Comparison of ENCODE assay signal across 18 cellular contexts in genomic region chr19:18897108-18898029, GRCh38. TPM values are rescaled to one million over a fixed set of nuclear protein-coding genes. Genes with fewer than 3 reads are reported as not detected.
A peak's percentile ranks its signal among the peaks of the same experiment; 100 is the strongest.
DNase-seq lines count a peak whose midpoint lies in the region; ATAC-seq and TF ChIP-seq lines count a peak whose summit lies in the region.
"Had no signal": no experiment of that assay in that cellular context is flagged by ENCODE, and none has a peak within 500 bp of the region (broad histone marks: within the 10 kb centered on the region; RNA-seq: fewer than 3 reads in every experiment).

No MANE protein-coding gene starts in this region.

- TF ChIP-seq RAD21 in IMR-90 (IDR thresholded peaks at IDR 0.05; ENCODE audit: low read length) = no peak

- H3K79me1 ChIP-seq in IMR-90 (ENCODE audit: low read depth in 1 of 2, low read length in 2 of 2) = peaks cover 0 to 3% of the 10 kb centered on the region in 2 experiments; a peak in 1 of 4 replicates

- no peak overlapping the region for H2AK5ac ChIP-seq in IMR-90 (ENCODE audit: low read depth, low read length)

- H3K4me3 Mint-ChIP-seq in CD8-positive, alpha-beta memory T cell = peak overlapping the region; percentile 4 to 86 (median 64)
- H3K4me3 Mint-ChIP-seq in glutamatergic neuron (ENCODE audit: unreplicated experiment) (peak overlapping the region; percentile 69), osteocyte (ENCODE audit: unreplicated experiment) (peak overlapping the region; percentile 60)

- no peak overlapping the region for H2BK5ac ChIP-seq in IMR-90 (ENCODE audit: low read depth, low read length, poor library complexity, severe bottlenecking)

- no peak overlapping the region for H4K91ac ChIP-seq in IMR-90 (ENCODE audit: insufficient read depth, low read depth, low read length)

- H2AK9ac ChIP-seq in IMR-90 (replicated peaks; ENCODE audit: low read depth, low read length, poor library complexity) = peak overlapping the region; percentile 58

- H3K4me1 Mint-ChIP-seq in CD8-positive, alpha-beta memory T cell = peaks cover 7 to 15% (median 15%) of the 10 kb centered on the region in 3 donors
- H3K4me1 Mint-ChIP-seq in glutamatergic neuron (ENCODE audit: low read depth, unreplicated experiment) (peaks cover 3% of the 10 kb centered on the region), osteocyte (ENCODE audit: unreplicated experiment) (peaks cover 3% of the 10 kb centered on the region)

- H3K27me3 ChIP-seq in CD8-positive, alpha-beta memory T cell (ENCODE audit: insufficient read depth, low read length, poor library complexity, severe bottlenecking) = peaks cover 8% of the 10 kb centered on the region
- peaks cover 7% of the 10 kb centered on the region; the same call in 1 of the 2 replicates for H3K27me3 ChIP-seq in IMR-90 (ENCODE audit: control insufficient read depth, insufficient read depth, low read length)

- H3K36me3 Mint-ChIP-seq in CD8-positive, alpha-beta memory T cell = peaks cover 0 to 30% (median 1%) of the 10 kb centered on the region in 3 donors
- H3K36me3 Mint-ChIP-seq in glutamatergic neuron (ENCODE audit: unreplicated experiment) = no peaks in the 10 kb centered on the region
- H3K36me3 Mint-ChIP-seq in osteocyte (ENCODE audit: unreplicated experiment) = peaks cover 1% of the 10 kb centered on the region

- TF ChIP-seq CTCF in IMR-90 (conservative IDR thresholded peaks at IDR 0.05; ENCODE audit: low read depth, low read length) (no peak), glutamatergic neuron (IDR thresholded peaks at IDR 0.05; ENCODE audit: partially characterized antibody, unreplicated experiment) (no peak), osteocyte (IDR thresholded peaks at IDR 0.05) (no peak)

- H4K5ac ChIP-seq in IMR-90 (ENCODE audit: low read depth, low read length) = no peak overlapping the region

- H2BK15ac ChIP-seq in IMR-90 (ENCODE audit: low read depth, low read length) = no peak overlapping the region

- no peak overlapping the region for H3K4me2 ChIP-seq in IMR-90 (ENCODE audit: low read depth, low read length)
- H3K4me2 ChIP-seq: KMS-11 had no signal

- peaks cover 15 to 18% of the 10 kb centered on the region in 2 donors for H3K27me3 Mint-ChIP-seq in CD8-positive, alpha-beta memory T cell
- peaks cover 9% of the 10 kb centered on the region for H3K27me3 Mint-ChIP-seq in glutamatergic neuron (ENCODE audit: unreplicated experiment)
- H3K27me3 Mint-ChIP-seq in osteocyte (ENCODE audit: unreplicated experiment) = no peaks in the 10 kb centered on the region

- H4K20me1 ChIP-seq in IMR-90 (ENCODE audit: insufficient read depth, low read length) = peaks cover 28% of the 10 kb centered on the region

- POLR2A ChIA-PET in CD8-positive, alpha-beta memory T cell (lab: Charles Lee) = no interaction called here
- POLR2A ChIA-PET in IMR-90 (lab: Charles Lee; ENCODE audit: unreplicated experiment) = no interaction called here

- no peaks in the 10 kb centered on the region for H3K9me1 ChIP-seq in IMR-90 (ENCODE audit: insufficient read depth, low read length)

- H2AFZ ChIP-seq in IMR-90 (replicated peaks; ENCODE audit: low read length, poor library complexity) = no peak overlapping the region

- no peak for DNase-seq in CD8-positive, alpha-beta memory T cell
- no peak for DNase-seq in IMR-90
- no peak for DNase-seq in glutamatergic neuron
- peak; percentile 82 for DNase-seq in osteocyte (ENCODE audit: extremely low spot score, unreplicated experiment)
- no peak for DNase-seq in activated CD8-positive, alpha-beta memory T cell treated with anti-CD3 and anti-CD28 coated beads, Interleukin-2, amount 50 U/mL, for 48 hours
- DNase-seq: activated CD4-positive, alpha-beta T cell treated with anti-CD3 and anti-CD28 coated beads, Interleukin-2, amount 50 U/mL, for 1 hour; effector CD4-positive, alpha-beta T cell; GOT3; heart right ventricle; islet precursor cell; NCI-H2081 treated with DMSO at 0.1 percent for 48 hours; NCI-H510A treated with DMSO at 0.1 percent for 48 hours; stimulated activated CD4-positive, alpha-beta T cell treated with anti-CD3 and anti-CD28 coated beads, Interleukin-2, amount 100 ng/mL, for 48 hours had no signal

- no peak overlapping the region for H3K14ac ChIP-seq in IMR-90 (replicated peaks; ENCODE audit: low read depth, low read length)

- H3K56ac ChIP-seq in IMR-90 (ENCODE audit: extremely low read depth, insufficient read depth, low read length) = no peak overlapping the region

- intact Hi-C loops in IMR-90 (cut with micrococcal nuclease) = no loop called here

- in situ Hi-C loops in IMR-90 (cut with MboI; ENCODE audit: low sequenced_read_pairs) = no loop called here

- no peak overlapping the region for H3K27ac ChIP-seq in CD8-positive, alpha-beta memory T cell (ENCODE audit: low read depth, low read length)
- no peak overlapping the region for H3K27ac ChIP-seq in IMR-90 (ENCODE audit: insufficient read depth, low read length)
- H3K27ac ChIP-seq: heart right ventricle, KMS-11, SJSA1, thoracic aorta had no signal

- H3K9me3 ChIP-seq in CD8-positive, alpha-beta memory T cell (ENCODE audit: low read length) = no peaks in the 10 kb centered on the region
- H3K9me3 ChIP-seq in IMR-90 (ENCODE audit: control insufficient read depth, insufficient read depth, low read length) = no peaks in the 10 kb centered on the region
- H3K9me3 ChIP-seq: heart right ventricle, SJSA1, thoracic aorta had no signal

- peak overlapping the region in 1 of 8 donors; percentile 82 for H3K27ac Mint-ChIP-seq in CD8-positive, alpha-beta memory T cell
- H3K27ac Mint-ChIP-seq in glutamatergic neuron (ENCODE audit: unreplicated experiment) (no peak overlapping the region), osteocyte (ENCODE audit: unreplicated experiment) (peak overlapping the region; percentile 27)

- H3K9me3 Mint-ChIP-seq in CD8-positive, alpha-beta memory T cell = no peaks in the 10 kb centered on the region
- H3K9me3 Mint-ChIP-seq in glutamatergic neuron (ENCODE audit: unreplicated experiment) (peaks cover 3% of the 10 kb centered on the region), osteocyte (ENCODE audit: unreplicated experiment) (no peaks in the 10 kb centered on the region)

- no peak overlapping the region for H2BK120ac ChIP-seq in IMR-90 (ENCODE audit: low read depth, low read length)

- no peak overlapping the region for H3K18ac ChIP-seq in IMR-90 (ENCODE audit: low read depth, low read length)

- no peak overlapping the region for H3K4me3 ChIP-seq in CD8-positive, alpha-beta memory T cell (ENCODE audit: low read length)
- H3K4me3 ChIP-seq in IMR-90 (ENCODE audit: insufficient read depth, low read depth, low read length) = no peak overlapping the region
- H3K4me3 ChIP-seq: SJSA1, thoracic aorta had no signal

- H4K8ac ChIP-seq in IMR-90 (ENCODE audit: low read depth in 2 of 2, low read length in 2 of 2) = no peak overlapping the region

- H3K23ac ChIP-seq in IMR-90 (ENCODE audit: low read depth, low read length) = no peak overlapping the region

- H2BK20ac ChIP-seq in IMR-90 (ENCODE audit: low read depth, low read length) = no peak overlapping the region

- H3K36me3 ChIP-seq in CD8-positive, alpha-beta memory T cell (ENCODE audit: insufficient read depth, low read length) = no peaks in the 10 kb centered on the region
- H3K36me3 ChIP-seq in IMR-90 (ENCODE audit: control insufficient read depth, insufficient read depth, low read length) = peaks cover 26% of the 10 kb centered on the region

- no peak overlapping the region for H3K9ac ChIP-seq in IMR-90 (ENCODE audit: low read depth, low read length)
- H3K9ac ChIP-seq: KMS-11 had no signal

- dilution Hi-C loops in IMR-90 (cut with HindIII; ENCODE audit: low sequenced_read_pairs, unreplicated experiment) = no loop called here

- WGBS in IMR-90 (ENCODE audit: extremely low coverage in 2 of 2, insufficient read length in 1 of 2), 2 experiments = 90% methylated on average over 11 of the region's 24 CpGs; no CpG with 5 or more reads in 1 of the 2 experiments

- ATAC-seq in IMR-90 (ENCODE audit: low read depth) = no peak
- no peak for ATAC-seq in HG02938 (IDR thresholded peaks at IDR 0.05; ENCODE audit: unreplicated experiment)
- no peak for ATAC-seq in GM18868 (IDR thresholded peaks at IDR 0.05; ENCODE audit: unreplicated experiment)

- no TSS peak for BruUV-seq in IMR-90 (replicated peaks; lab: Mats Ljungman, UMichigan)

- no peak overlapping the region for H3K4ac ChIP-seq in IMR-90 (ENCODE audit: low read depth, low read length)

- H3K4me1 ChIP-seq in CD8-positive, alpha-beta memory T cell (ENCODE audit: insufficient read depth, low read length) = no peaks in the 10 kb centered on the region
- H3K4me1 ChIP-seq in IMR-90 (ENCODE audit: control insufficient read depth, insufficient read depth, low read length) = peaks cover 8% of the 10 kb centered on the region; the same call in 1 of the 2 replicates

- no peak for TF ChIP-seq POLR2A in IMR-90 (IDR thresholded peaks at IDR 0.05; ENCODE audit: low read depth, low read length)

- CTCF ChIA-PET in CD8-positive, alpha-beta memory T cell (lab: Charles Lee) = no interaction called here
- CTCF ChIA-PET in IMR-90 (lab: Yijun Ruan, JAX) = interaction anchor here (1.3 kb wide), 1 partner anchor 90 kb away, joined by 7 read pairs; no protein-coding TSS in a partner anchor

RNA-seq across cellular contexts. Expression of gene CERS1, which starts 1.4 kb away (rescaled TPM):
- not detected for total RNA-seq in CD8-positive, alpha-beta memory T cell
- polyA plus RNA-seq in CD8-positive, alpha-beta memory T cell = not detected
- 0.56 and 0.90 TPM in 2 replicates for total RNA-seq in IMR-90 (2012; rRNA removed)
- 4.1 and 4.3 TPM in 2 replicates for polyA plus RNA-seq in IMR-90 (2012; rRNA removed)
- 2.1 and 8.4 TPM in 2 replicates for polyA plus RNA-seq in IMR-90 (2012; cell fraction: cytosol; rRNA removed)
- polyA plus RNA-seq in IMR-90 (2012; cell fraction: nucleus; rRNA removed; ENCODE audit: low replicate concordance) = 2.4 and 8.1 TPM in 2 replicates
- 15.3 TPM for total RNA-seq in glutamatergic neuron (ENCODE audit: unreplicated experiment)
- 6.5 and 8.5 TPM in 2 replicates for total RNA-seq in osteocyte
- total RNA-seq: SJSA1 had no signal

RNA-seq across cellular contexts. Expression of gene COPE, which starts 21.8 kb away (rescaled TPM):
- total RNA-seq in CD8-positive, alpha-beta memory T cell = 100 to 1,000 TPM; 177 to 184 TPM
- polyA plus RNA-seq in CD8-positive, alpha-beta memory T cell = 300 TPM
- total RNA-seq in IMR-90 (2012; rRNA removed) = 310 and 347 TPM in 2 replicates
- polyA plus RNA-seq in IMR-90 (2012; rRNA removed) = 461 and 500 TPM in 2 replicates
- 350 and 779 TPM in 2 replicates for polyA plus RNA-seq in IMR-90 (2012; cell fraction: cytosol; rRNA removed)
- 196 and 505 TPM in 2 replicates for polyA plus RNA-seq in IMR-90 (2012; cell fraction: nucleus; rRNA removed; ENCODE audit: low replicate concordance)
- total RNA-seq in glutamatergic neuron (ENCODE audit: unreplicated experiment) = 177 TPM
- 162 and 175 TPM in 2 replicates for total RNA-seq in osteocyte

RNA-seq across cellular contexts. Expression of gene DDX49, which starts 22.1 kb away (rescaled TPM):
- total RNA-seq in CD8-positive, alpha-beta memory T cell = 10 to 100 TPM; 92.5 to 95.1 TPM
- polyA plus RNA-seq in CD8-positive, alpha-beta memory T cell = 28.5 TPM
- total RNA-seq in IMR-90 (2012; rRNA removed) = 50.9 and 55.8 TPM in 2 replicates
- polyA plus RNA-seq in IMR-90 (2012; rRNA removed) = 52.1 and 61.9 TPM in 2 replicates
- polyA plus RNA-seq in IMR-90 (2012; cell fraction: cytosol; rRNA removed) = 52.5 and 65.2 TPM in 2 replicates
- 50.7 and 114 TPM in 2 replicates for polyA plus RNA-seq in IMR-90 (2012; cell fraction: nucleus; rRNA removed; ENCODE audit: low replicate concordance)
- 51.4 TPM for total RNA-seq in glutamatergic neuron (ENCODE audit: unreplicated experiment)
- total RNA-seq in osteocyte = 59.7 and 63.9 TPM in 2 replicates

RNA-seq across cellular contexts. Expression of gene HOMER3, which starts 43.6 kb away (rescaled TPM):
- total RNA-seq in CD8-positive, alpha-beta memory T cell = 1 to 10 TPM; 1.2 to 1.3 TPM
- polyA plus RNA-seq in CD8-positive, alpha-beta memory T cell = 0.58 TPM
- total RNA-seq in IMR-90 (2012; rRNA removed) (50.8 and 53.4 TPM in 2 replicates), glutamatergic neuron (ENCODE audit: unreplicated experiment) (217 TPM), osteocyte (68.8 and 68.9 TPM in 2 replicates)
- polyA plus RNA-seq in IMR-90 (2012; rRNA removed) = 77.0 and 84.5 TPM in 2 replicates
- polyA plus RNA-seq in IMR-90 (2012; cell fraction: cytosol; rRNA removed) = 102 and 137 TPM in 2 replicates
- polyA plus RNA-seq in IMR-90 (2012; cell fraction: nucleus; rRNA removed; ENCODE audit: low replicate concordance) = 80.0 and 184 TPM in 2 replicates
